In the genomic region with DNA sequence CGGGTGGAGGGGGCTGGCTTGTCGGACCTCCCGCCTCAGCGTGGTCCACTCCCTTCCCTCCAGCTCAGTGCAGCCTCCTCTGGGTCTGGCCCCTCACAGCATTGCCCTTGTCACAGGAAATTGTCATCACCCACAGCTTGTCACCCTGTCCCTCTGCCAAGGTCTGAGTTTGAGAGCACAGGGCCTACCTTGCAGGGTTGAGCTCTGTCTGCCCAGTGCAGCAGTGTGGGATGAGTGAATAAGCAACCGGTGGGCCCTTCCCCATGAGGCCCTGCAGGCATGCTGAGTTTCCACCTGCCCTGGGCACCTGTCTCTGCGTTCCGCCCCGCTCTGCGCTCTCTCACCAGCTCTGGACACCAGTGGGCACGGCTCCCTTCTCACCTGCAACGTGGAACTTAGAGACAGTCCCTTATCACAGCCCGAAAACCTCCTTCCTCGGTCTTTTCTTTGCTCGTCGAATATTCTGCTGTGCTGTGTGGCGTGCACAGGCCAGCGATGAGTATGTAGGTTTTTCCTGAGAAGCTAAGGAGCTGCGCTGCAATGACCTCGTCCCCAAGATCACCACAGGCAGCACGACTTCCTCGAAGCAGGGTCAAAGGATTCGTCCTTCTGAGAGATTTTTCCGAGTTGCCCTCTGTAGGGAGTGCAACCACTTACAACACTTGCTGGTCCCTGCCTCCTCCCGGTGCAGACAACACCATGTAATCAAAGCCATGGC, we compare ENCODE assay signal across 19 cellular contexts. TPM values are rescaled to one million over a fixed set of nuclear protein-coding genes. Genes with fewer than 3 reads are reported as not detected.
DNase-seq lines count a peak whose midpoint lies in the region; ATAC-seq and TF ChIP-seq lines count a peak whose summit lies in the region.
"Had no signal": no experiment of that assay in that cellular context is flagged by ENCODE, and none has a peak within 500 bp of the region (broad histone marks: within the 10 kb centered on the region; RNA-seq: fewer than 3 reads in every experiment).

No MANE protein-coding gene starts in this region.

- POLR2A ChIA-PET in WTC11 (lab: Charles Lee), result interaction anchor here (0.6 to 2.6 kb wide), 9 partner anchors 10 to 597 kb away, joined by 3 to 28 read pairs (median 3); a partner anchor contains a TSS

- ATAC-seq in WTC11, result peak; percentile 7
- peak; percentile 75 for ATAC-seq in left ventricle myocardium superior
- no peak for ATAC-seq in GM21619 (IDR thresholded peaks at IDR 0.05; ENCODE audit: unreplicated experiment)
- ATAC-seq: left lung had no signal

- H3K9me3 Mint-ChIP-seq in WTC11 (no peaks in the 10 kb centered on the region; the same call in 1 of the 2 replicates), neural crest cell (no peaks in the 10 kb centered on the region)
- H3K9me3 Mint-ChIP-seq: activated T-helper 1 cell treated with anti-CD3 and anti-CD28 coated beads, Interleukin-12 subunit alpha, Interleukin-12 subunit beta, Interleukin-2, Interleukin-4 antibody, amounts not matched to agents 30 ng/mL and 10 ng/mL and 1 ng/mL, durations not matched to agents 14 hours and 24 hours and 36 hours had no signal

- H3K27me3 Mint-ChIP-seq in WTC11 (ENCODE audit: low read depth) (no peaks in the 10 kb centered on the region; the same call in 1 of the 2 replicates), neural crest cell (ENCODE audit: low read depth) (peaks cover 3% of the 10 kb centered on the region)
- H3K27me3 Mint-ChIP-seq: activated CD4-positive, alpha-beta memory T cell treated with anti-CD3 and anti-CD28 coated beads, Interleukin-2, amount 10 ng/mL, durations not matched to agents 7 days and 5 days had no signal

- peaks cover 53% of the 10 kb centered on the region for H3K4me1 Mint-ChIP-seq in WTC11
- peaks cover 53% of the 10 kb centered on the region for H3K4me1 Mint-ChIP-seq in neural crest cell

- DNase-seq in EH (ENCODE audit: low read depth), result peak; percentile 12
- no peak for DNase-seq in WTC11 (ENCODE audit: low spot score)
- peak; percentile 61 for DNase-seq in left ventricle myocardium superior
- DNase-seq in neural crest cell (ENCODE audit: low read depth, low spot score), result no peak
- DNase-seq in substantia nigra (lab: John Stamatoyannopoulos, UW), result no peak
- DNase-seq in cerebellum (ENCODE audit: low spot score), result no peak
- DNase-seq in NCI-H1930 (lab: John Stamatoyannopoulos, UW), result no peak
- DNase-seq: activated CD4-positive, alpha-beta memory T cell treated with anti-CD3 and anti-CD28 coated beads, Interleukin-2, amount 10 ng/mL, durations not matched to agents 7 days and 5 days; DMS153; esophagus squamous epithelium; KBM-7; NCI-H345; sigmoid colon; SK-N-SH; stimulated activated CD4-positive, alpha-beta T cell treated with anti-CD3 and anti-CD28 coated beads, Interleukin-4, amount 100 ng/mL, for 24 hours; uterus had no signal

- H3K36me3 Mint-ChIP-seq in WTC11 (no peaks in the 10 kb centered on the region), neural crest cell (ENCODE audit: low read depth) (no peaks in the 10 kb centered on the region)

- TF ChIP-seq CTCF in WTC11 (IDR thresholded peaks at IDR 0.05) (no peak), neural crest cell (conservative IDR thresholded peaks at IDR 0.05) (no peak)

- peak overlapping the region; percentile 24 for H3K4me3 Mint-ChIP-seq in WTC11
- H3K4me3 Mint-ChIP-seq in neural crest cell, result peak overlapping the region; percentile 67
- H3K4me3 Mint-ChIP-seq: activated CD4-positive, alpha-beta memory T cell treated with anti-CD3 and anti-CD28 coated beads, Interleukin-2, amount 10 ng/mL, durations not matched to agents 7 days and 5 days; activated T-helper 1 cell treated with anti-CD3 and anti-CD28 coated beads, Interleukin-12 subunit alpha, Interleukin-12 subunit beta, Interleukin-2, Interleukin-4 antibody, amounts not matched to agents 30 ng/mL and 10 ng/mL and 1 ng/mL, durations not matched to agents 14 hours and 24 hours and 36 hours had no signal

- no peak overlapping the region for H3K27ac ChIP-seq in substantia nigra (ENCODE audit: low read depth, low read length, poor library complexity, severe bottlenecking)
- H3K27ac ChIP-seq: esophagus squamous epithelium, left lung, uterus had no signal

- H3K27ac Mint-ChIP-seq in WTC11 (peak overlapping the region; percentile 99), neural crest cell (ENCODE audit: unreplicated experiment) (peak overlapping the region; percentile 47)
- H3K27ac Mint-ChIP-seq: activated CD4-positive, alpha-beta memory T cell treated with anti-CD3 and anti-CD28 coated beads, Interleukin-2, amount 10 ng/mL, durations not matched to agents 7 days and 5 days; activated T-helper 1 cell treated with anti-CD3 and anti-CD28 coated beads, Interleukin-12 subunit alpha, Interleukin-12 subunit beta, Interleukin-2, Interleukin-4 antibody, amounts not matched to agents 30 ng/mL and 10 ng/mL and 1 ng/mL, durations not matched to agents 14 hours and 24 hours and 36 hours had no signal

- intact Hi-C loops in left ventricle myocardium superior (cut with micrococcal nuclease), result no loop called here

- CTCF ChIA-PET in WTC11 (lab: Charles Lee), result interaction anchor here (1.0 to 2.9 kb wide), 8 partner anchors 9 to 84 kb away, joined by 3 to 16 read pairs (median 6); no protein-coding TSS in a partner anchor

TF ChIP-seq in WTC11, 78 proteins besides CTCF, POLR2A, EP300 and RAD21 (continues in another document):
- no peak for TF ChIP-seq ESRRA (CRISPR knock-in tag; IDR thresholded peaks at IDR 0.05; ENCODE audit: borderline replicate concordance)
- no peak for TF ChIP-seq SMAD4 (CRISPR knock-in tag; IDR thresholded peaks at IDR 0.05)
- TF ChIP-seq, protein P1, sequence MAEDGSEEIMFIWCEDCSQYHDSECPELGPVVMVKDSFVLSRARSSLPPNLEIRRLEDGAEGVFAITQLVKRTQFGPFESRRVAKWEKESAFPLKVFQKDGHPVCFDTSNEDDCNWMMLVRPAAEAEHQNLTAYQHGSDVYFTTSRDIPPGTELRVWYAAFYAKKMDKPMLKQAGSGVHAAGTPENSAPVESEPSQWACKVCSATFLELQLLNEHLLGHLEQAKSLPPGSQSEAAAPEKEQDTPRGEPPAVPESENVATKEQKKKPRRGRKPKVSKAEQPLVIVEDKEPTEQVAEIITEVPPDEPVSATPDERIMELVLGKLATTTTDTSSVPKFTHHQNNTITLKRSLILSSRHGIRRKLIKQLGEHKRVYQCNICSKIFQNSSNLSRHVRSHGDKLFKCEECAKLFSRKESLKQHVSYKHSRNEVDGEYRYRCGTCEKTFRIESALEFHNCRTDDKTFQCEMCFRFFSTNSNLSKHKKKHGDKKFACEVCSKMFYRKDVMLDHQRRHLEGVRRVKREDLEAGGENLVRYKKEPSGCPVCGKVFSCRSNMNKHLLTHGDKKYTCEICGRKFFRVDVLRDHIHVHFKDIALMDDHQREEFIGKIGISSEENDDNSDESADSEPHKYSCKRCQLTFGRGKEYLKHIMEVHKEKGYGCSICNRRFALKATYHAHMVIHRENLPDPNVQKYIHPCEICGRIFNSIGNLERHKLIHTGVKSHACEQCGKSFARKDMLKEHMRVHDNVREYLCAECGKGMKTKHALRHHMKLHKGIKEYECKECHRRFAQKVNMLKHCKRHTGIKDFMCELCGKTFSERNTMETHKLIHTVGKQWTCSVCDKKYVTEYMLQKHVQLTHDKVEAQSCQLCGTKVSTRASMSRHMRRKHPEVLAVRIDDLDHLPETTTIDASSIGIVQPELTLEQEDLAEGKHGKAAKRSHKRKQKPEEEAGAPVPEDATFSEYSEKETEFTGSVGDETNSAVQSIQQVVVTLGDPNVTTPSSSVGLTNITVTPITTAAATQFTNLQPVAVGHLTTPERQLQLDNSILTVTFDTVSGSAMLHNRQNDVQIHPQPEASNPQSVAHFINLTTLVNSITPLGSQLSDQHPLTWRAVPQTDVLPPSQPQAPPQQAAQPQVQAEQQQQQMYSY (CRISPR knock-in tag; IDR thresholded peaks at IDR 0.05), result no peak
- no peak for TF ChIP-seq NFATC4 (CRISPR knock-in tag; IDR thresholded peaks at IDR 0.05)
- 0 out of 2 replicates have a peak, but pooled peaks have one; percentile 37 for TF ChIP-seq ETV6 (CRISPR knock-in tag; IDR thresholded peaks at IDR 0.05)
- TF ChIP-seq HMGA2 (CRISPR knock-in tag; IDR thresholded peaks at IDR 0.05), result no peak
- no peak for TF ChIP-seq MXD4 (CRISPR knock-in tag; IDR thresholded peaks at IDR 0.05; ENCODE audit: borderline replicate concordance)
- TF ChIP-seq EMX1 (CRISPR knock-in tag; IDR thresholded peaks at IDR 0.05), result no peak
- peak; percentile 57; the same call in 1 of the 2 replicates for TF ChIP-seq MYBL2 (CRISPR knock-in tag; IDR thresholded peaks at IDR 0.05)
- TF ChIP-seq ZNF423 (CRISPR knock-in tag; IDR thresholded peaks at IDR 0.05), result no peak
- no peak for TF ChIP-seq ZNF317 (CRISPR knock-in tag; IDR thresholded peaks at IDR 0.05; ENCODE audit: borderline replicate concordance, low read depth)
- no peak for TF ChIP-seq ZNF263 (CRISPR knock-in tag; IDR thresholded peaks at IDR 0.05; ENCODE audit: low read depth)
- TF ChIP-seq, protein P2, sequence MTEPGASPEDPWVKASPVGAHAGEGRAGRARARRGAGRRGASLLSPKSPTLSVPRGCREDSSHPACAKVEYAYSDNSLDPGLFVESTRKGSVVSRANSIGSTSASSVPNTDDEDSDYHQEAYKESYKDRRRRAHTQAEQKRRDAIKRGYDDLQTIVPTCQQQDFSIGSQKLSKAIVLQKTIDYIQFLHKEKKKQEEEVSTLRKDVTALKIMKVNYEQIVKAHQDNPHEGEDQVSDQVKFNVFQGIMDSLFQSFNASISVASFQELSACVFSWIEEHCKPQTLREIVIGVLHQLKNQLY (CRISPR knock-in tag; IDR thresholded peaks at IDR 0.05), result no peak
- no peak for TF ChIP-seq TCF7 (CRISPR knock-in tag; IDR thresholded peaks at IDR 0.05; ENCODE audit: low read depth)
- TF ChIP-seq ZNF121 (CRISPR knock-in tag; IDR thresholded peaks at IDR 0.05), result no peak
- TF ChIP-seq SP1 (CRISPR knock-in tag; conservative IDR thresholded peaks at IDR 0.05), result no peak
- TF ChIP-seq, protein P3, sequence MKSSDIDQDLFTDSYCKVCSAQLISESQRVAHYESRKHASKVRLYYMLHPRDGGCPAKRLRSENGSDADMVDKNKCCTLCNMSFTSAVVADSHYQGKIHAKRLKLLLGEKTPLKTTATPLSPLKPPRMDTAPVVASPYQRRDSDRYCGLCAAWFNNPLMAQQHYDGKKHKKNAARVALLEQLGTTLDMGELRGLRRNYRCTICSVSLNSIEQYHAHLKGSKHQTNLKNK (CRISPR knock-in tag; IDR thresholded peaks at IDR 0.05), result no peak
- TF ChIP-seq, protein P4, sequence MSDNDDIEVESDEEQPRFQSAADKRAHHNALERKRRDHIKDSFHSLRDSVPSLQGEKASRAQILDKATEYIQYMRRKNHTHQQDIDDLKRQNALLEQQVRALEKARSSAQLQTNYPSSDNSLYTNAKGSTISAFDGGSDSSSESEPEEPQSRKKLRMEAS (CRISPR knock-in tag; IDR thresholded peaks at IDR 0.05), result peak; percentile 75; the same call in 1 of the 2 replicates
- TF ChIP-seq IRF2 (CRISPR knock-in tag; IDR thresholded peaks at IDR 0.05; ENCODE audit: borderline replicate concordance, low read depth), result 0 out of 2 replicates have a peak, but pooled peaks have one; percentile 61
- TF ChIP-seq SOX15 (CRISPR knock-in tag; IDR thresholded peaks at IDR 0.05), result no peak

RNA-seq across cellular contexts. Expression of a gene that starts 26.9 kb away (rescaled TPM):
- total RNA-seq in WTC11 (2021), result 76.7 to 95.6 TPM (median 79.2 TPM) in 3 replicates
- total RNA-seq in left ventricle myocardium superior, result 15.4 TPM
- total RNA-seq in neural crest cell, result 99.0 and 99.7 TPM in 2 replicates
- total RNA-seq in cerebellum, result 35.2 TPM

Comparison
In these comparisons a context has a peak if more than half of its experiments do, and no peak if none do; other contexts are left out.
1. DNase-seq: peak in EH (single experiment) and left ventricle myocardium superior (single experiment); none in WTC11 (single experiment), neural crest cell (single experiment), substantia nigra (0 of 49), cerebellum (single experiment) and NCI-H1930 (0 of 2).